ENCODE assay signal across 11 cellular contexts in the genomic region with DNA sequence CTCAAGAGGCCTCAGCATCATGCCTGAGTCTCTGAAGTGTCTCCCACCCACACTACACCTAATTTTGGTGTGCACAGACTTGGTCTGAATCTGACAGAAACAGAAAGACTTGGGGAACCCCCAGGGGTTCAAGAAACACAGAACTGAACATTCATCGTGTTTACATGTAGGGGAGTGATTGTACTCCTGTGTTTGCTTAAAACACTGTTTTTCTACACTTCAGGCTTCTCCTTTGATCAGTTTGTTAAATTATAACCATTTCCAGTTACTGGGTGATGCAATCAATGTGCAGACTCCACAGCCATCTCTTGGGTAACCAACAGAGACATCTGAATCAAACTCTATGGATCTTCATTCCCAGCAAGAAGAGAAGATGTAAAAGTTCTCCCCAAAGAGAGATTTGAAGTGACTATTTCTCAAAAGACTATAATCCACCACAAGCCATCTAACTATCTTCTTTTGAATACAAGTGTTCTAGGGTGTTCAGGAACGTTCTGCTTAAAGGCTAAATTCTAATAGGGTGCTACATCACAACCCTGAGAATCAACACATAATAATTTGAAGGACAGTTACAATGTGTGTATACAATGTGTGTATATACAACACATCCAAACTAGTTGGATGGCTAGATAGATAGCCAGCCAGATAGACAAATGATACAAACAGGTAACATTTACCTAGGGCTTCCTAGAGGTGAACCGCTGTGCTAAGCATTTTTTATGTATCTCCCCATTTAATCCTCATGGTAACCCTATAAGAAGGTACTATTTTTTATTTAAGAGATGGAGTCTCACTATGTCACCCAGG. TPM values are rescaled to one million over a fixed set of nuclear protein-coding genes. Genes with fewer than 3 reads are reported as not detected.
DNase-seq lines count a peak whose midpoint lies in the region; ATAC-seq and FAIRE-seq lines count a peak whose summit lies in the region.
"Had no signal": no experiment of that assay in that cellular context is flagged by ENCODE, and none has a peak within 500 bp of the region (broad histone marks: within the 10 kb centered on the region; RNA-seq: fewer than 3 reads in every experiment).

No MANE protein-coding gene starts in this region.

- H3K9me3 ChIP-seq in effector memory CD4-positive, alpha-beta T cell (ENCODE audit: control insufficient read depth, low read length), result no peaks in the 10 kb centered on the region
- H3K9me3 ChIP-seq: ascending aorta had no signal

- H3K36me3 ChIP-seq in effector memory CD4-positive, alpha-beta T cell (ENCODE audit: control insufficient read depth, insufficient read depth, low read length), result no peaks in the 10 kb centered on the region
- H3K36me3 ChIP-seq: ascending aorta had no signal

- H3K27ac ChIP-seq in effector memory CD4-positive, alpha-beta T cell (ENCODE audit: insufficient read depth, low read length, poor library complexity, severe bottlenecking), result no peak overlapping the region
- H3K27ac ChIP-seq: ascending aorta had no signal

- DNase-seq in left lobe of liver (ENCODE audit: low spot score) (no peak), HTR-8/SVneo (ENCODE audit: insufficient read length, low spot score) (no peak), islet precursor cell (no peak)
- no peak for DNase-seq in activated CD8-positive, alpha-beta memory T cell treated with anti-CD3 and anti-CD28 coated beads for 24 hours
- no peak for DNase-seq in effector memory CD4-positive, alpha-beta T cell
- DNase-seq: erythroblast, left ventricle myocardium superior had no signal

- H3K4me1 ChIP-seq in effector memory CD4-positive, alpha-beta T cell (ENCODE audit: control insufficient read depth, insufficient read depth, low read length, poor library complexity, severe bottlenecking), result no peaks in the 10 kb centered on the region
- H3K4me1 ChIP-seq: ascending aorta had no signal

- H3K4me3 ChIP-seq in effector memory CD4-positive, alpha-beta T cell (ENCODE audit: insufficient read depth, low read depth, low read length, poor library complexity, severe bottlenecking), result no peak overlapping the region
- H3K4me3 ChIP-seq: ascending aorta had no signal

- H3K27me3 ChIP-seq in effector memory CD4-positive, alpha-beta T cell (replicated peaks; ENCODE audit: control insufficient read depth, insufficient read depth, low read length, poor library complexity, severe bottlenecking), result no peaks in the 10 kb centered on the region
- H3K27me3 ChIP-seq: ascending aorta had no signal

- no peak for FAIRE-seq in HTR-8/SVneo (lab: Jason Lieb, UNC)

- peak; percentile 66 for ATAC-seq in GM18867 (IDR thresholded peaks at IDR 0.05; ENCODE audit: unreplicated experiment)
- ATAC-seq in GM21515 (IDR thresholded peaks at IDR 0.05; ENCODE audit: unreplicated experiment), result peak; percentile 79
- peak; percentile 88 for ATAC-seq in HG03442 (IDR thresholded peaks at IDR 0.05; ENCODE audit: unreplicated experiment)
- peak; percentile 71 for ATAC-seq in left lobe of liver
- ATAC-seq: left ventricle myocardium superior had no signal

RNA-seq across cellular contexts. Expression of a gene that starts 34.2 kb away (rescaled TPM):
- total RNA-seq in left lobe of liver, result 14.3 TPM
